Comparison of ENCODE assay signal across 1 cellular context in the genomic region with DNA sequence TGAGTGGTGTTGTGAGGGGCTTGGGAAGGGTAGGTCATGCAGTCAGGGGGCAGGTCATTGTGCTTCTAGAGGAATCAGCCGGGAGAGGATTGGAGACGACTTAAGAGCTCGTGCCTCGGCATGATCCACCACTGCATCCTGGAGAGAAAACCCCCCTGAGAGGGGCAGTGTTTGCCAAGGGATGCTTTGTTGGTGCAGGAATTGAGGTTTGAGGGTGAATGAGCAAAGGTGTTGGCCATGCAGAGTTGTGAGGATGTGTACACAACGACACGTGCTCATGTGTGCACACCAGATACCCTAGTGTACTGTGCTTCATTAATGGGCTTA.
TF ChIP-seq lines count a peak whose summit lies in the region.

No MANE protein-coding gene starts in this region.

TF ChIP-seq in HCT116, 20 proteins besides CTCF, POLR2A, EP300 and RAD21 (continued from another document):
- TF ChIP-seq, protein P1, sequence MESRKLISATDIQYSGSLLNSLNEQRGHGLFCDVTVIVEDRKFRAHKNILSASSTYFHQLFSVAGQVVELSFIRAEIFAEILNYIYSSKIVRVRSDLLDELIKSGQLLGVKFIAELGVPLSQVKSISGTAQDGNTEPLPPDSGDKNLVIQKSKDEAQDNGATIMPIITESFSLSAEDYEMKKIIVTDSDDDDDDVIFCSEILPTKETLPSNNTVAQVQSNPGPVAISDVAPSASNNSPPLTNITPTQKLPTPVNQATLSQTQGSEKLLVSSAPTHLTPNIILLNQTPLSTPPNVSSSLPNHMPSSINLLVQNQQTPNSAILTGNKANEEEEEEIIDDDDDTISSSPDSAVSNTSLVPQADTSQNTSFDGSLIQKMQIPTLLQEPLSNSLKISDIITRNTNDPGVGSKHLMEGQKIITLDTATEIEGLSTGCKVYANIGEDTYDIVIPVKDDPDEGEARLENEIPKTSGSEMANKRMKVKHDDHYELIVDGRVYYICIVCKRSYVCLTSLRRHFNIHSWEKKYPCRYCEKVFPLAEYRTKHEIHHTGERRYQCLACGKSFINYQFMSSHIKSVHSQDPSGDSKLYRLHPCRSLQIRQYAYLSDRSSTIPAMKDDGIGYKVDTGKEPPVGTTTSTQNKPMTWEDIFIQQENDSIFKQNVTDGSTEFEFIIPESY (IDR thresholded peaks at IDR 0.05; ENCODE audit: extremely low read depth, insufficient replicate concordance, low read length) = no peak
- TF ChIP-seq, protein P2, sequence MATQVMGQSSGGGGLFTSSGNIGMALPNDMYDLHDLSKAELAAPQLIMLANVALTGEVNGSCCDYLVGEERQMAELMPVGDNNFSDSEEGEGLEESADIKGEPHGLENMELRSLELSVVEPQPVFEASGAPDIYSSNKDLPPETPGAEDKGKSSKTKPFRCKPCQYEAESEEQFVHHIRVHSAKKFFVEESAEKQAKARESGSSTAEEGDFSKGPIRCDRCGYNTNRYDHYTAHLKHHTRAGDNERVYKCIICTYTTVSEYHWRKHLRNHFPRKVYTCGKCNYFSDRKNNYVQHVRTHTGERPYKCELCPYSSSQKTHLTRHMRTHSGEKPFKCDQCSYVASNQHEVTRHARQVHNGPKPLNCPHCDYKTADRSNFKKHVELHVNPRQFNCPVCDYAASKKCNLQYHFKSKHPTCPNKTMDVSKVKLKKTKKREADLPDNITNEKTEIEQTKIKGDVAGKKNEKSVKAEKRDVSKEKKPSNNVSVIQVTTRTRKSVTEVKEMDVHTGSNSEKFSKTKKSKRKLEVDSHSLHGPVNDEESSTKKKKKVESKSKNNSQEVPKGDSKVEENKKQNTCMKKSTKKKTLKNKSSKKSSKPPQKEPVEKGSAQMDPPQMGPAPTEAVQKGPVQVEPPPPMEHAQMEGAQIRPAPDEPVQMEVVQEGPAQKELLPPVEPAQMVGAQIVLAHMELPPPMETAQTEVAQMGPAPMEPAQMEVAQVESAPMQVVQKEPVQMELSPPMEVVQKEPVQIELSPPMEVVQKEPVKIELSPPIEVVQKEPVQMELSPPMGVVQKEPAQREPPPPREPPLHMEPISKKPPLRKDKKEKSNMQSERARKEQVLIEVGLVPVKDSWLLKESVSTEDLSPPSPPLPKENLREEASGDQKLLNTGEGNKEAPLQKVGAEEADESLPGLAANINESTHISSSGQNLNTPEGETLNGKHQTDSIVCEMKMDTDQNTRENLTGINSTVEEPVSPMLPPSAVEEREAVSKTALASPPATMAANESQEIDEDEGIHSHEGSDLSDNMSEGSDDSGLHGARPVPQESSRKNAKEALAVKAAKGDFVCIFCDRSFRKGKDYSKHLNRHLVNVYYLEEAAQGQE (IDR thresholded peaks at IDR 0.05; ENCODE audit: low read depth) = no peak
- TF ChIP-seq EZH2phosphoT487 (IDR thresholded peaks at IDR 0.05; ENCODE audit: borderline replicate concordance) = no peak
- no peak for TF ChIP-seq ZNF274 (IDR thresholded peaks at IDR 0.05; ENCODE audit: low read depth, low read length)
- no peak for TF ChIP-seq CEBPB (IDR thresholded peaks at IDR 0.05; ENCODE audit: low read depth)
